ENCODE assay signal across 23 cellular contexts in the genomic region with DNA sequence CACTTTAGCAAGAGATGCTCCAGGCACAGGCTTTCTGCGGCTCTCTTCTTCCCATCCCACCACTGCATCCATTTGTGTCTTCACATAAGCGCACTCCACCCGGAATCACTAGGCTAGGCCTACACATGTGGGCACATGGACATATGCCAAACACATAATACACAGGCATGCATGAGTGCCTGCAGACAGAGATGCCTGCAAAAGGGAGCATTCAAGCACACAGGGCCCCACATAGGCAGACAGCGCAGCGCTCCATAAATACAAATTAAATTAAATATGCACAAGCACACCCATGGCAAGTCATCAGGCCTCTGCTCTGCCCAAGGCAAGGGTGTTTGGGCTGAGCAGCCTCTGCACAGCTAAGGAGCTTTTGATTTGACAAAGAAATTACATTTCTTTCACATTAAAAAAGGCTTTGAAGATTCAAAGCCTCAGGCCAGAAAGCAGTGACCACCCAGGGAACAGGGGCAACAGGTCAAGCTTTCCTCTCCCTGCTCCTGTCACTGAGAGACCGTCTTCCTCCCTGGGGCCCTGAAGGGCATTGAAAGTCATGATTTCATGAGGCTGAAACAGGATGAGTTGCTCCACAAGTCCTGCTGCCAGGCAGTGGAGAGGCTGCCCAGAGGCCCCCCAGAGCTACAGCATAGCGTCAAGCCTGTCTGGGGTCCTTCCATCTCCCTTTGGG.
DNase-seq lines count a peak whose midpoint lies in the region; ATAC-seq and TF ChIP-seq lines count a peak whose summit lies in the region.
"Had no signal": no experiment of that assay in that cellular context is flagged by ENCODE, and none has a peak within 500 bp of the region (broad histone marks: within the 10 kb centered on the region; RNA-seq: fewer than 3 reads in every experiment).

No MANE protein-coding gene starts in this region.

- CTCF ChIA-PET in SK-N-SH (lab: Yijun Ruan, JAX): interaction anchor here (1.5 to 4.0 kb wide), 3 partner anchors 9 to 190 kb away, joined by 6 to 14 read pairs (median 10); a partner anchor contains a TSS

- no peaks in the 10 kb centered on the region for H3K79me2 ChIP-seq in SK-N-SH (ENCODE audit: insufficient read depth)
- no peaks in the 10 kb centered on the region for H3K79me2 ChIP-seq in hepatocyte

- TF ChIP-seq CTCF in SK-N-SH (IDR thresholded peaks at IDR 0.05) (no peak), WERI-Rb-1 (IDR thresholded peaks at IDR 0.05; ENCODE audit: low read depth, low read length) (no peak), hepatocyte (IDR thresholded peaks at IDR 0.05; ENCODE audit: poor library complexity) (no peak)

- no peak overlapping the region for H3K9ac ChIP-seq in SK-N-SH
- H3K9ac ChIP-seq: KMS-11 had no signal

- H3K4me1 ChIP-seq in SK-N-SH (ENCODE audit: control insufficient read depth in 1 of 2, insufficient read depth in 2 of 2, low read depth in 1 of 2, low read length in 1 of 2) (peaks cover 17 to 59% of the 10 kb centered on the region in 2 experiments; a peak in 3 of 4 replicates), hepatocyte (ENCODE audit: insufficient read depth) (peaks cover 49% of the 10 kb centered on the region)

- no peak overlapping the region for H3K4me2 ChIP-seq in SK-N-SH
- H3K4me2 ChIP-seq in hepatocyte: peak overlapping the region; percentile 49
- H3K4me2 ChIP-seq: KMS-11 had no signal

- no peaks in the 10 kb centered on the region for H3K9me3 ChIP-seq in SK-N-SH
- H3K9me3 ChIP-seq in WERI-Rb-1 (ENCODE audit: severe bottlenecking): no peaks in the 10 kb centered on the region
- no peaks in the 10 kb centered on the region for H3K9me3 ChIP-seq in hepatocyte (ENCODE audit: low read depth)
- H3K9me3 ChIP-seq: left ventricle myocardium inferior, right lobe of liver, upper lobe of right lung had no signal

- H3K36me3 ChIP-seq in SK-N-SH (replicated peaks in 1 of 2; ENCODE audit: control insufficient read depth in 1 of 2, insufficient read depth in 2 of 2, low read length in 1 of 2): no peaks in the 10 kb centered on the region
- no peaks in the 10 kb centered on the region for H3K36me3 ChIP-seq in WERI-Rb-1
- H3K36me3 ChIP-seq in hepatocyte (replicated peaks; ENCODE audit: insufficient read depth, low read depth): no peaks in the 10 kb centered on the region
- H3K36me3 ChIP-seq: left ventricle myocardium inferior, right lobe of liver, upper lobe of right lung had no signal

- no peak overlapping the region for H3K27ac Mint-ChIP-seq in stimulated activated naive B cell treated with anti-CD40 and anti-IgM and Interleukin-4, amounts not matched to agents 10 μg/mL and 1 μg/mL and 100 μg/mL, for 72 hours
- H3K27ac Mint-ChIP-seq: activated naive CD4-positive, alpha-beta T cell treated with anti-CD3 and anti-CD28 coated beads for 36 hours had no signal

- H3K9me2 ChIP-seq in SK-N-SH: no peaks in the 10 kb centered on the region
- no peaks in the 10 kb centered on the region for H3K9me2 ChIP-seq in hepatocyte (replicated peaks; ENCODE audit: insufficient read depth)

- H3K4me1 Mint-ChIP-seq in stimulated activated naive B cell treated with anti-CD40 and anti-IgM and Interleukin-4, amounts not matched to agents 10 μg/mL and 1 μg/mL and 100 μg/mL, for 72 hours: peaks cover 26 to 37% of the 10 kb centered on the region in 2 donors

- H3K4me3 ChIP-seq in SK-N-SH (ENCODE audit: low read depth in 2 of 2, low read length in 1 of 2) (no peak overlapping the region), WERI-Rb-1 (ENCODE audit: low read depth, low read length) (no peak overlapping the region), hepatocyte (no peak overlapping the region)
- H3K4me3 ChIP-seq: coronary artery, left ventricle myocardium inferior, right lobe of liver, upper lobe of right lung had no signal

- WGBS in SK-N-SH (ENCODE audit: low lambda C conversion rate): 81% methylated on average over 7 of the region's 7 CpGs
- 77% methylated on average over 7 of the region's 7 CpGs for WGBS in hepatocyte (ENCODE audit: low lambda C conversion rate, missing lambda C conversion rate)

- peak overlapping the region in 1 of 2 experiments; percentile 99; a peak in 2 of 4 replicates for H3K27ac ChIP-seq in SK-N-SH (ENCODE audit: low read depth in 2 of 2, low read length in 1 of 2)
- H3K27ac ChIP-seq in WERI-Rb-1: peak overlapping the region; percentile 88
- peak overlapping the region; percentile 92 for H3K27ac ChIP-seq in hepatocyte
- peak overlapping the region; percentile 33 for H3K27ac ChIP-seq in temporal lobe (ENCODE audit: low read depth, low read length)
- H3K27ac ChIP-seq: coronary artery, KMS-11, left ventricle myocardium inferior, upper lobe of right lung had no signal

- H3F3A ChIP-seq in SK-N-SH (replicated peaks; ENCODE audit: insufficient read depth): no peaks in the 10 kb centered on the region

- POLR2A ChIA-PET in SK-N-SH (lab: Yijun Ruan, JAX): no interaction called here

- H3K4me3 Mint-ChIP-seq in stimulated activated naive B cell treated with anti-CD40 and anti-IgM and Interleukin-4, amounts not matched to agents 10 μg/mL and 1 μg/mL and 100 μg/mL, for 72 hours: no peak overlapping the region
- H3K4me3 Mint-ChIP-seq: activated naive CD4-positive, alpha-beta T cell treated with anti-CD3 and anti-CD28 coated beads for 36 hours had no signal

- H2AFZ ChIP-seq in SK-N-SH (ENCODE audit: low read depth) (no peak overlapping the region), hepatocyte (no peak overlapping the region)

- no peaks in the 10 kb centered on the region for H3K9me3 Mint-ChIP-seq in stimulated activated naive B cell treated with anti-CD40 and anti-IgM and Interleukin-4, amounts not matched to agents 10 μg/mL and 1 μg/mL and 100 μg/mL, for 72 hours
- H3K9me3 Mint-ChIP-seq: activated naive CD4-positive, alpha-beta T cell treated with anti-CD3 and anti-CD28 coated beads for 36 hours had no signal

- ATAC-seq in SK-N-SH treated with all-trans-retinoic acid at 6 μM for 48 hours: no peak; the same call in 2 of the 3 replicates
- no peak for ATAC-seq in stimulated activated naive B cell treated with anti-CD40 and anti-IgM and Interleukin-4, amounts not matched to agents 10 μg/mL and 1 μg/mL and 100 μg/mL, for 72 hours (replicated peaks)
- no peak for ATAC-seq in GM18870 (IDR thresholded peaks at IDR 0.05; ENCODE audit: unreplicated experiment)
- ATAC-seq in GM19328 (IDR thresholded peaks at IDR 0.05; ENCODE audit: unreplicated experiment): no peak
- ATAC-seq: HCT116, Right ventricle myocardium inferior, upper lobe of right lung had no signal

- H4K20me1 ChIP-seq in SK-N-SH (ENCODE audit: insufficient read depth) (no peaks in the 10 kb centered on the region), hepatocyte (ENCODE audit: insufficient read depth, poor library complexity, severe bottlenecking) (no peaks in the 10 kb centered on the region)

- no peaks in the 10 kb centered on the region for H3K36me3 Mint-ChIP-seq in stimulated activated naive B cell treated with anti-CD40 and anti-IgM and Interleukin-4, amounts not matched to agents 10 μg/mL and 1 μg/mL and 100 μg/mL, for 72 hours
- H3K36me3 Mint-ChIP-seq: CD4-positive, alpha-beta memory T cell had no signal

- TF ChIP-seq EP300 in SK-N-SH (IDR thresholded peaks at IDR 0.05; ENCODE audit: borderline replicate concordance in 1 of 2, low read depth in 1 of 2, low read length in 1 of 2): peak in 1 of 2 experiments; percentile 88; a peak in 1 of 4 replicates

- H3K27me3 Mint-ChIP-seq in stimulated activated naive B cell treated with anti-CD40 and anti-IgM and Interleukin-4, amounts not matched to agents 10 μg/mL and 1 μg/mL and 100 μg/mL, for 72 hours: no peaks in the 10 kb centered on the region

- no peaks in the 10 kb centered on the region for H3K27me3 ChIP-seq in SK-N-SH (ENCODE audit: insufficient read depth)
- no peaks in the 10 kb centered on the region for H3K27me3 ChIP-seq in WERI-Rb-1 (ENCODE audit: insufficient read depth, low read depth, severe bottlenecking)
- H3K27me3 ChIP-seq in hepatocyte: no peaks in the 10 kb centered on the region
- H3K27me3 ChIP-seq: right lobe of liver, upper lobe of right lung had no signal

- peak; percentile 46 for TF ChIP-seq RAD21 in SK-N-SH (IDR thresholded peaks at IDR 0.05; ENCODE audit: low read length)

- peak; percentile 55 for DNase-seq in SK-N-SH
- no peak for DNase-seq in WERI-Rb-1
- DNase-seq in hepatocyte (ENCODE audit: low spot score): no peak
- no peak for DNase-seq in stimulated activated naive B cell treated with anti-CD40 and anti-IgM and Interleukin-4, amounts not matched to agents 10 μg/mL and 1 μg/mL and 100 μg/mL, for 72 hours
- DNase-seq: activated CD4-positive, alpha-beta T cell treated with anti-CD3 and anti-CD28 coated beads, Interleukin-2, amount 50 U/mL, for 48 hours; activated naive CD4-positive, alpha-beta T cell treated with anti-CD3 and anti-CD28 coated beads for 36 hours; activated T-cell treated with anti-CD3 and anti-CD28 coated beads for 4 hours; CD4-positive, alpha-beta memory T cell; DND-41; left ventricle myocardium inferior; NCI-H1048; right lobe of liver; stimulated activated naive CD4-positive, alpha-beta T cell treated with Interleukin-2 at 50 U/mL for 16 hours; T-helper 1 cell; upper lobe of right lung had no signal

TF ChIP-seq in SK-N-SH, 30 proteins besides CTCF, POLR2A, EP300 and RAD21 (continues in another document):
- TF ChIP-seq, protein P1, sequence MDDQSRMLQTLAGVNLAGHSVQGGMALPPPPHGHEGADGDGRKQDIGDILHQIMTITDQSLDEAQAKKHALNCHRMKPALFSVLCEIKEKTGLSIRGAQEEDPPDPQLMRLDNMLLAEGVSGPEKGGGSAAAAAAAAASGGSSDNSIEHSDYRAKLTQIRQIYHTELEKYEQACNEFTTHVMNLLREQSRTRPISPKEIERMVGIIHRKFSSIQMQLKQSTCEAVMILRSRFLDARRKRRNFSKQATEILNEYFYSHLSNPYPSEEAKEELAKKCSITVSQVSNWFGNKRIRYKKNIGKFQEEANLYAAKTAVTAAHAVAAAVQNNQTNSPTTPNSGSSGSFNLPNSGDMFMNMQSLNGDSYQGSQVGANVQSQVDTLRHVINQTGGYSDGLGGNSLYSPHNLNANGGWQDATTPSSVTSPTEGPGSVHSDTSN (IDR thresholded peaks at IDR 0.05): no peak

TF ChIP-seq in SK-N-SH treated with all-trans-retinoic acid at 6 μM for 48 hours, 23 proteins besides CTCF, POLR2A, EP300 and RAD21:
- TF ChIP-seq OSR1 (CRISPR knock-in tag; IDR thresholded peaks at IDR 0.05): no peak
